20 cellular contexts compared by ENCODE assay signal in genomic region chr5:149277821-149278220, GRCh38. TPM values are rescaled to one million over a fixed set of nuclear protein-coding genes. Genes with fewer than 3 reads are reported as not detected.
"Had no signal": no experiment of that assay in that cellular context is flagged by ENCODE, and none has a peak within 500 bp of the region (broad histone marks: within the 10 kb centered on the region; RNA-seq: fewer than 3 reads in every experiment).

No MANE protein-coding gene starts in this region.

- H3K9ac ChIP-seq: neural progenitor cell had no signal

- H3K9me3 ChIP-seq: esophagus muscularis mucosa, SJSA1 had no signal

- H3K27me3 ChIP-seq: esophagus muscularis mucosa, SJSA1 had no signal

- H3K4me2 ChIP-seq: neural progenitor cell had no signal

- ATAC-seq: activated CD8-positive, alpha-beta T cell treated with anti-CD3 and anti-CD28 coated beads for 36 hours; activated T-cell treated with anti-CD3 and anti-CD28 coated beads, Interleukin-2, amount 50 U/mL, for 72 hours; stimulated activated naive B cell treated with anti-CD40 and anti-IgM and Interleukin-4, amounts not matched to agents 10 μg/mL and 1 μg/mL and 100 μg/mL, for 72 hours; WTC11 had no signal

- H3K36me3 ChIP-seq: esophagus muscularis mucosa, neural progenitor cell, SJSA1 had no signal

- H3K4me3 ChIP-seq: coronary artery, esophagus muscularis mucosa, neural progenitor cell, SJSA1, skin epidermis had no signal

- H3K27ac ChIP-seq: neural progenitor cell, SJSA1 had no signal

- FAIRE-seq: TTC549 had no signal

- DNase-seq: activated CD4-positive, alpha-beta T cell treated with anti-CD3 and anti-CD28 coated beads for 48 hours; activated CD8-positive, alpha-beta T cell treated with anti-CD3 and anti-CD28 coated beads for 36 hours; activated gamma-delta T cell; activated naive CD8-positive, alpha-beta T cell treated with anti-CD3 and anti-CD28 coated beads for 36 hours; activated T-cell treated with anti-CD3 and anti-CD28 coated beads, Interleukin-2, amount 50 U/mL, for 72 hours; mammary epithelial cell; naive B cell; stimulated activated CD4-positive, alpha-beta T cell treated with anti-CD3 and anti-CD28 coated beads, Interleukin-15, amount 100 ng/mL, for 24 hours; stimulated activated CD4-positive, alpha-beta T cell treated with anti-CD3 and anti-CD28 coated beads, Interleukin-4, amount 100 ng/mL, for 1 hour; stimulated activated naive B cell treated with anti-CD40 and anti-IgM and Interleukin-4, amounts not matched to agents 10 μg/mL and 1 μg/mL and 100 μg/mL, for 72 hours; substantia nigra; SW 1271 had no signal

RNA-seq across cellular contexts. Expression of gene AFAP1L1, which starts 6.2 kb away (rescaled TPM):
- total RNA-seq: T-helper 2 cell treated with Interferon-gamma antibody and Interleukin-4, amounts not matched to agents 100 ng/mL and 5 ng/mL, for 36 hours had no signal
